In genomic region chr3:192915306-192915705, GRCh38 we compare ENCODE assay signal across 1 cellular context.
TF ChIP-seq lines count a peak whose summit lies in the region.

No MANE protein-coding gene starts in this region.

TF ChIP-seq in A549, 52 proteins besides CTCF, POLR2A, EP300 and RAD21 (continued from another document):
- no peak for TF ChIP-seq REST (IDR thresholded peaks at IDR 0.05)
- no peak for TF ChIP-seq JUN (IDR thresholded peaks at IDR 0.05)
- no peak for TF ChIP-seq HMGXB4 (CRISPR knock-in tag; IDR thresholded peaks at IDR 0.05; ENCODE audit: borderline replicate concordance)
TF ChIP-seq in A549: peak in this region for 0.
